12 cellular contexts compared by ENCODE assay signal in genomic region chr4:84159767-84160166, GRCh38.
DNase-seq lines count a peak whose midpoint lies in the region; ATAC-seq lines count a peak whose summit lies in the region.
"Had no signal": no experiment of that assay in that cellular context is flagged by ENCODE, and none has a peak within 500 bp of the region (broad histone marks: within the 10 kb centered on the region; RNA-seq: fewer than 3 reads in every experiment).

No MANE protein-coding gene starts in this region.

- no peak for ATAC-seq in HG02759 (IDR thresholded peaks at IDR 0.05; ENCODE audit: unreplicated experiment)

- intact Hi-C loops in posterior cingulate gyrus (cut with DNase I): no loop called here

- in situ Hi-C loops in HAP-1 (cut with MboI; ENCODE audit: low sequenced_read_pairs): no loop called here

- no peak overlapping the region for H3K4me3 ChIP-seq in HAP-1
- no peak overlapping the region for H3K4me3 ChIP-seq in adipocyte (ENCODE audit: low read length)

- peak; percentile 18 for DNase-seq in COLO829 (ENCODE audit: low spot score)
- peak; percentile 3 to 60 for DNase-seq in HAP-1 (ENCODE audit: low spot score in 2 of 2)
- DNase-seq in adipocyte (ENCODE audit: low read depth): peak; percentile 1
- DNase-seq in iPS-NIHi7 (ENCODE audit: extremely low spot score): peak; percentile 79
- no peak for DNase-seq in NCI-H1092 treated with DMSO at 0.1 percent for 48 hours (lab: John Stamatoyannopoulos, UW)
- DNase-seq in posterior cingulate gyrus: no peak
- no peak for DNase-seq in NCI-H2107 (lab: John Stamatoyannopoulos, UW)
- DNase-seq: activated CD4-positive, alpha-beta T cell treated with anti-CD3 and anti-CD28 coated beads, Interleukin-2, amount 10 ng/mL, durations not matched to agents 24 days and 14 days; activated effector memory CD4-positive, alpha-beta T cell treated with anti-CD3 and anti-CD28 coated beads, Interleukin-2, amount 50 U/mL, for 16 hours; Right ventricle myocardium superior; trophoblast cell had no signal

- no peak overlapping the region for H3K9ac ChIP-seq in adipocyte (ENCODE audit: low read length)

- H3K4me1 ChIP-seq in HAP-1 (no peaks in the 10 kb centered on the region), adipocyte (ENCODE audit: control insufficient read depth, insufficient read depth, low read length) (no peaks in the 10 kb centered on the region)

- H3K27me3 ChIP-seq in HAP-1 (ENCODE audit: low read depth) (peaks cover 7% of the 10 kb centered on the region; the same call in 1 of the 2 replicates), adipocyte (replicated peaks; ENCODE audit: control insufficient read depth, insufficient read depth, low read length) (peaks cover 45% of the 10 kb centered on the region)

- no peaks in the 10 kb centered on the region for H3K9me3 ChIP-seq in HAP-1
- H3K9me3 ChIP-seq in adipocyte (ENCODE audit: control insufficient read depth, low read length): no peaks in the 10 kb centered on the region

- H3K36me3 ChIP-seq in HAP-1 (replicated peaks) (no peaks in the 10 kb centered on the region), adipocyte (ENCODE audit: control insufficient read depth, insufficient read depth, low read length, severe bottlenecking) (no peaks in the 10 kb centered on the region)

Comparison
In these comparisons a context has a peak if more than half of its experiments do, and no peak if none do; other contexts are left out.
1. DNase-seq: peak in COLO829 (single experiment), HAP-1 (2 of 2), adipocyte (single experiment) and iPS-NIHi7 (single experiment); none in NCI-H1092 treated with DMSO at 0.1 percent for 48 hours (single experiment), posterior cingulate gyrus (0 of 10) and NCI-H2107 (single experiment).